ENCODE assay signal across 14 cellular contexts in the genomic region with DNA sequence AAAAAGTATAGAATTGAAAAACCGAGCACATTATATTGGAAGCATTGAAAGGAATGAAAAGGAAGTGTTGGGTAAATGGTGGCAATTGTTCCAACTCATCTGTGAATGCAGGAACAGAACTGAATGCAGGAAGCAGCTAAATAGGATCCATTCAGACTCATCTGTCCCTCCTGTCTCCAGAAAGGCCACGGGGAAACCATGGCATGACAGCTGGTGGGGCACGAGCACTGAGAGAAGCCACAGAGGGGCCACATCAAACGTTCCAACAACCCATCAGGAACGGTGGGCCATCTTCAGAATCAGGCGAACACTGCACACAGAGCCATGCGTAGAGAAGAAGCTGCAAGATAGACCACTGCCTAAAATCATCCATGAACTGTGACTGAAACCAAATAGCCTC.
"Had no signal": no experiment of that assay in that cellular context is flagged by ENCODE, and none has a peak within 500 bp of the region (broad histone marks: within the 10 kb centered on the region; RNA-seq: fewer than 3 reads in every experiment).

No MANE protein-coding gene starts in this region.

- H3K4me3 ChIP-seq: gastrocnemius medialis, lung, ovary, right lobe of liver, tibial nerve had no signal

- H3K27me3 ChIP-seq: gastrocnemius medialis, ovary, right lobe of liver, tibial nerve had no signal

- H3K36me3 ChIP-seq: gastrocnemius medialis, ovary, right lobe of liver, tibial nerve had no signal

- DNase-seq: effector memory CD4-positive, alpha-beta T cell; gastrocnemius medialis; glutamatergic neuron; left colon; left ventricle myocardium superior; mesendoderm; natural killer cell; ovary; right lobe of liver; stimulated activated CD4-positive, alpha-beta T cell treated with anti-CD3 and anti-CD28 coated beads, Interleukin-4, amount 100 ng/mL, for 1 hour; stimulated activated CD8-positive, alpha-beta memory T cell treated with anti-CD3 and anti-CD28 coated beads, Interleukin-4, amount 100 ng/mL, for 48 hours; stimulated activated naive CD8-positive, alpha-beta T cell treated with anti-CD3 and anti-CD28 coated beads, Interleukin-15, Interleukin-2, amounts not matched to agents 100 U/mL and 50 U/mL, for 24 hours had no signal

- H3K9me3 ChIP-seq: gastrocnemius medialis, ovary, right lobe of liver had no signal

- H3K27ac ChIP-seq: gastrocnemius medialis, ovary, right lobe of liver, tibial nerve had no signal

- H3K4me1 ChIP-seq: gastrocnemius medialis, right lobe of liver, tibial nerve had no signal
